In genomic region chr19:47047931-47048399, GRCh38 we compare ENCODE assay signal across 8 cellular contexts. TPM values are rescaled to one million over a fixed set of nuclear protein-coding genes. Genes with fewer than 3 reads are reported as not detected.
DNase-seq lines count a peak whose midpoint lies in the region; ATAC-seq and TF ChIP-seq lines count a peak whose summit lies in the region.

No MANE protein-coding gene starts in this region.

- ATAC-seq in GM21423 (IDR thresholded peaks at IDR 0.05; ENCODE audit: unreplicated experiment) (peak; percentile 34), IMR-90 (ENCODE audit: low read depth) (peak; percentile 80), PC-3 (peak; percentile 82)
- peak; percentile 52 to 58 for ATAC-seq in activated T-cell treated with anti-CD3 and anti-CD28 coated beads, Interleukin-2, amount 50 U/mL, for 4 hours

- no peak overlapping the region for H4K5ac ChIP-seq in IMR-90 (ENCODE audit: low read depth, low read length)

- H3K18ac ChIP-seq in IMR-90 (ENCODE audit: low read depth, low read length): no peak overlapping the region

- no peak overlapping the region; the same call in 1 of the 2 replicates for H3K14ac ChIP-seq in IMR-90 (replicated peaks; ENCODE audit: low read depth, low read length)

- dilution Hi-C loops in IMR-90 (cut with HindIII; ENCODE audit: low sequenced_read_pairs, unreplicated experiment): no loop called here

- H3K9ac ChIP-seq in IMR-90 (ENCODE audit: low read depth, low read length): no peak overlapping the region
- peak overlapping the region; percentile 56 for H3K9ac ChIP-seq in PC-3 (ENCODE audit: low read length)

- CTCF ChIA-PET in Caco-2 (lab: Charles Lee) (interaction anchor here (0.6 to 1.7 kb wide), 6 partner anchors 11 to 196 kb away, joined by 3 to 8 read pairs (median 5); partner anchors contain the start of gene ZC3H4), IMR-90 (lab: Yijun Ruan, JAX) (interaction anchor here (1.0 kb wide), 1 partner anchor 12 kb away, joined by 3 read pairs; no protein-coding TSS in a partner anchor), PC-3 (lab: Charles Lee) (no interaction called here)

- H3K9me1 ChIP-seq in IMR-90 (ENCODE audit: insufficient read depth, low read length): no peaks in the 10 kb centered on the region

- peaks cover 6% of the 10 kb centered on the region; the same call in 1 of the 2 replicates for H3K79me2 ChIP-seq in PC-3 (ENCODE audit: low read length)

- no peak overlapping the region for H2BK20ac ChIP-seq in IMR-90 (ENCODE audit: low read depth, low read length)

- peaks cover 38% of the 10 kb centered on the region for H3K36me3 Mint-ChIP-seq in Caco-2 (ENCODE audit: insufficient read depth, unreplicated experiment)
- no peaks in the 10 kb centered on the region for H3K36me3 Mint-ChIP-seq in activated T-cell treated with anti-CD3 and anti-CD28 coated beads, Interleukin-2, amount 50 U/mL, for 4 hours (ENCODE audit: insufficient read depth)

- H2BK15ac ChIP-seq in IMR-90 (ENCODE audit: low read depth, low read length): no peak overlapping the region

- peak overlapping the region; percentile 89 for H3K4me3 Mint-ChIP-seq in Caco-2 (ENCODE audit: unreplicated experiment)
- H3K4me3 Mint-ChIP-seq in activated T-cell treated with anti-CD3 and anti-CD28 coated beads, Interleukin-2, amount 50 U/mL, for 4 hours: peak overlapping the region; percentile 97

- H2BK5ac ChIP-seq in IMR-90 (ENCODE audit: low read depth, low read length, poor library complexity, severe bottlenecking): no peak overlapping the region

- H3K36me3 ChIP-seq in Caco-2 (ENCODE audit: control insufficient read depth, insufficient read depth, low read length) (no peaks in the 10 kb centered on the region), IMR-90 (ENCODE audit: control insufficient read depth, insufficient read depth, low read length) (no peaks in the 10 kb centered on the region), PC-3 (ENCODE audit: low read depth, low read length) (no peaks in the 10 kb centered on the region), esophagus squamous epithelium (peaks cover 0 to 29% (median 0%) of the 10 kb centered on the region in 3 donors)

- no peak overlapping the region for H2BK120ac ChIP-seq in IMR-90 (ENCODE audit: low read depth, low read length)

- no peak overlapping the region for H3K4ac ChIP-seq in IMR-90 (ENCODE audit: low read depth, low read length)

- peak overlapping the region; percentile 83 for H3K27ac Mint-ChIP-seq in Caco-2 (ENCODE audit: unreplicated experiment)

- peak overlapping the region; percentile 70 for H3K4me2 ChIP-seq in IMR-90 (ENCODE audit: low read depth, low read length)
- H3K4me2 ChIP-seq in PC-3 (ENCODE audit: low read length): peak overlapping the region; percentile 92

- POLR2A ChIA-PET in Caco-2 (lab: Charles Lee) (interaction anchor here (0.5 to 1.5 kb wide), 12 partner anchors 9 to 146 kb away, joined by 3 to 24 read pairs (median 4); partner anchors contain the start of gene ZC3H4), IMR-90 (lab: Charles Lee; ENCODE audit: unreplicated experiment) (no interaction called here), PC-3 (lab: Charles Lee; ENCODE audit: unreplicated experiment) (interaction anchor here (1.0 kb wide), 1 partner anchor 13 kb away, joined by 6 read pairs; no protein-coding TSS in a partner anchor)

- TF ChIP-seq POLR2A in IMR-90 (IDR thresholded peaks at IDR 0.05; ENCODE audit: low read depth, low read length) (no peak), esophagus squamous epithelium (IDR thresholded peaks at IDR 0.05) (no peak)

- H3K27ac ChIP-seq in IMR-90 (ENCODE audit: insufficient read depth, low read length) (no peak overlapping the region; the same call in 1 of the 2 replicates), PC-3 (ENCODE audit: low read length) (no peak overlapping the region), esophagus squamous epithelium (peak overlapping the region; percentile 69 to 93 (median 88))

- H3K9me3 ChIP-seq in Caco-2 (no peaks in the 10 kb centered on the region), IMR-90 (ENCODE audit: control insufficient read depth, insufficient read depth, low read length) (no peaks in the 10 kb centered on the region), PC-3 (ENCODE audit: low read length) (no peaks in the 10 kb centered on the region), esophagus squamous epithelium (no peaks in the 10 kb centered on the region)

- H3K9me2 ChIP-seq in PC-3 (replicated peaks; ENCODE audit: low read length): no peaks in the 10 kb centered on the region

- H4K91ac ChIP-seq in IMR-90 (ENCODE audit: insufficient read depth, low read depth, low read length): no peak overlapping the region; the same call in 1 of the 2 replicates

- H3K56ac ChIP-seq in IMR-90 (ENCODE audit: extremely low read depth, insufficient read depth, low read length): no peak overlapping the region

- peak overlapping the region in 1 of 2 experiments; percentile 1; a peak in 1 of 4 replicates for H4K8ac ChIP-seq in IMR-90 (ENCODE audit: low read depth in 2 of 2, low read length in 2 of 2)

- H2AFZ ChIP-seq in IMR-90 (replicated peaks; ENCODE audit: low read length, poor library complexity): peak overlapping the region; percentile 98
- peak overlapping the region; percentile 96 for H2AFZ ChIP-seq in PC-3 (ENCODE audit: low read length)

- DNase-seq in Caco-2 (peak; percentile 93 to 94), IMR-90 (peak; percentile 91), PC-3 (peak; percentile 85), esophagus squamous epithelium (lab: John Stamatoyannopoulos, UW) (peak; percentile 31), myocyte (ENCODE audit: low read depth) (peak; percentile 89)
- peak; percentile 39 for DNase-seq in activated T-cell treated with anti-CD3 and anti-CD28 coated beads, Interleukin-2, amount 50 U/mL, for 4 hours
- peak; percentile 59 to 82 for DNase-seq in stimulated activated CD8-positive, alpha-beta memory T cell treated with anti-CD3 and anti-CD28 coated beads, Interleukin-7, amount 100 ng/mL, for 48 hours (ENCODE audit: extremely low read depth in 1 of 2, low read depth in 1 of 2)

- no TSS peak for BruUV-seq in Caco-2 (replicated peaks; lab: Mats Ljungman, UMichigan)
- no TSS peak for BruUV-seq in IMR-90 (replicated peaks; lab: Mats Ljungman, UMichigan)
- BruUV-seq in PC-3 (replicated peaks; lab: Mats Ljungman, UMichigan): no TSS peak

- TF ChIP-seq CTCF in Caco-2 (IDR thresholded peaks at IDR 0.05; ENCODE audit: insufficient read depth in 1 of 2, low read depth in 1 of 2, low read length in 1 of 2, severe bottlenecking in 1 of 2, unreplicated experiment in 1 of 2) (no peak), IMR-90 (conservative IDR thresholded peaks at IDR 0.05; ENCODE audit: low read depth, low read length) (no peak), PC-3 (conservative IDR thresholded peaks at IDR 0.05; ENCODE audit: low read depth, low read length) (no peak), esophagus squamous epithelium (IDR thresholded peaks at IDR 0.05) (no peak)

- peak overlapping the region; percentile 78 for H2AK9ac ChIP-seq in IMR-90 (replicated peaks; ENCODE audit: low read depth, low read length, poor library complexity)

- no peaks in the 10 kb centered on the region for H3K9me3 Mint-ChIP-seq in Caco-2 (ENCODE audit: unreplicated experiment)
- H3K9me3 Mint-ChIP-seq in activated T-cell treated with anti-CD3 and anti-CD28 coated beads, Interleukin-2, amount 50 U/mL, for 4 hours: no peaks in the 10 kb centered on the region

- no peaks in the 10 kb centered on the region for H3F3A ChIP-seq in PC-3 (ENCODE audit: low read length, unreplicated experiment)

- peaks cover 22% of the 10 kb centered on the region for H3K4me1 ChIP-seq in Caco-2
- no peaks in the 10 kb centered on the region for H3K4me1 ChIP-seq in IMR-90 (ENCODE audit: control insufficient read depth, insufficient read depth, low read length)
- peaks cover 5% of the 10 kb centered on the region; the same call in 1 of the 2 replicates for H3K4me1 ChIP-seq in PC-3 (ENCODE audit: insufficient read depth, low read length)
- H3K4me1 ChIP-seq in esophagus squamous epithelium: peaks cover 8 to 25% (median 13%) of the 10 kb centered on the region in 3 donors

- peaks cover 6% of the 10 kb centered on the region; the same call in 1 of the 2 replicates for H4K20me1 ChIP-seq in IMR-90 (ENCODE audit: insufficient read depth, low read length)
- no peaks in the 10 kb centered on the region for H4K20me1 ChIP-seq in PC-3 (ENCODE audit: low read length)

- H3K79me1 ChIP-seq in IMR-90 (ENCODE audit: low read depth in 1 of 2, low read length in 2 of 2): peaks cover 0 to 21% of the 10 kb centered on the region in 2 experiments; a peak in 3 of 4 replicates

- H3K23ac ChIP-seq in IMR-90 (ENCODE audit: low read depth, low read length): peak overlapping the region; percentile 20; the same call in 1 of the 2 replicates

- WGBS in IMR-90 (ENCODE audit: extremely low coverage in 2 of 2, insufficient read length in 1 of 2), 2 experiments: 1% methylated on average over 16 of the region's 32 CpGs; no CpG with 5 or more reads in 1 of the 2 experiments
- WGBS in esophagus squamous epithelium, 2 donors: 0% methylated on average over 16 to 17 of the region's 32 CpGs

- 0 out of 2 replicates have a peak overlapping the region, but pooled peaks have one; percentile 13 for H2AK5ac ChIP-seq in IMR-90 (ENCODE audit: low read depth, low read length)

- H3K4me1 Mint-ChIP-seq in Caco-2 (ENCODE audit: low read depth, unreplicated experiment): peaks cover 40% of the 10 kb centered on the region
- H3K4me1 Mint-ChIP-seq in activated T-cell treated with anti-CD3 and anti-CD28 coated beads, Interleukin-2, amount 50 U/mL, for 4 hours (ENCODE audit: low read depth): peaks cover 13% of the 10 kb centered on the region

- no peak for TF ChIP-seq RAD21 in IMR-90 (IDR thresholded peaks at IDR 0.05; ENCODE audit: low read length)

- intact Hi-C loops in Caco-2 (cut with micrococcal nuclease; ENCODE audit: unreplicated experiment) (loop anchor here (1.0 kb wide), 3 partner anchors 10 to 65 kb away; partner anchors contain the start of gene ZC3H4), IMR-90 (cut with micrococcal nuclease) (no loop called here), PC-3 (cut with micrococcal nuclease) (no loop called here), esophagus squamous epithelium (cut with DNase I) (no loop called here)

- H3K27me3 Mint-ChIP-seq in Caco-2 (ENCODE audit: insufficient read depth, unreplicated experiment): no peaks in the 10 kb centered on the region
- H3K27me3 Mint-ChIP-seq in activated T-cell treated with anti-CD3 and anti-CD28 coated beads, Interleukin-2, amount 50 U/mL, for 4 hours (ENCODE audit: low read depth): no peaks in the 10 kb centered on the region

- in situ Hi-C loops in IMR-90 (cut with MboI; ENCODE audit: low sequenced_read_pairs): no loop called here

- H3K4me3 ChIP-seq in Caco-2 (ENCODE audit: low read depth, low read length) (peak overlapping the region; percentile 80), IMR-90 (ENCODE audit: insufficient read depth, low read depth, low read length) (peak overlapping the region; percentile 55), PC-3 (ENCODE audit: low read length) (peak overlapping the region; percentile 82), esophagus squamous epithelium (peak overlapping the region; percentile 85 to 100 (median 96))

- H3K27me3 ChIP-seq in Caco-2 (replicated peaks; ENCODE audit: control insufficient read depth, insufficient read depth, low read length) (no peaks in the 10 kb centered on the region), IMR-90 (ENCODE audit: control insufficient read depth, insufficient read depth, low read length) (no peaks in the 10 kb centered on the region), PC-3 (ENCODE audit: low read length) (no peaks in the 10 kb centered on the region), esophagus squamous epithelium (no peaks in the 10 kb centered on the region)

RNA-seq across cellular contexts. Expression of gene TMEM160, which starts 0.5 kb away (rescaled TPM):
- 86.5 and 91.7 TPM in 2 replicates for total RNA-seq in Caco-2 (2022)
- 9.2 and 10.6 TPM in 2 replicates for total RNA-seq in IMR-90 (2012; rRNA removed)
- polyA plus RNA-seq in IMR-90 (2012; rRNA removed): 25.7 and 48.9 TPM in 2 replicates
- 61.5 and 62.1 TPM in 2 replicates for polyA plus RNA-seq in IMR-90 (2012; cell fraction: cytosol; rRNA removed)
- 7.7 and 30.6 TPM in 2 replicates for polyA plus RNA-seq in IMR-90 (2012; cell fraction: nucleus; rRNA removed; ENCODE audit: low replicate concordance)
- 121 and 125 TPM in 2 replicates for total RNA-seq in PC-3 (2014; rRNA removed)
- 10 to 100 TPM; 57.1 to 61.6 (median 57.6) TPM for total RNA-seq in activated T-cell treated with anti-CD3 and anti-CD28 coated beads, Interleukin-2, amount 50 U/mL, for 4 hours
- 10 to 100 TPM; 24.8 to 51.4 (median 38.6) TPM for total RNA-seq in esophagus squamous epithelium
- 16.0 and 35.3 TPM in 2 replicates for total RNA-seq in myocyte
- 74.7 TPM for polyA plus RNA-seq in myocyte (2012)

RNA-seq across cellular contexts. Expression of gene NPAS1, which starts 28.3 kb away (rescaled TPM):
- 1.8 and 2.8 TPM in 2 replicates for total RNA-seq in Caco-2 (2022)
- total RNA-seq in IMR-90 (2012; rRNA removed): 0.36 and 0.56 TPM in 2 replicates
- polyA plus RNA-seq in IMR-90 (2012; rRNA removed): 5.7 and 7.4 TPM in 2 replicates
- polyA plus RNA-seq in IMR-90 (2012; cell fraction: cytosol; rRNA removed): 6.7 and 7.2 TPM in 2 replicates
- polyA plus RNA-seq in IMR-90 (2012; cell fraction: nucleus; rRNA removed; ENCODE audit: low replicate concordance): 6.1 and 23.6 TPM in 2 replicates
- total RNA-seq in PC-3 (2014; rRNA removed): 1.1 and 1.6 TPM in 2 replicates
- total RNA-seq in activated T-cell treated with anti-CD3 and anti-CD28 coated beads, Interleukin-2, amount 50 U/mL, for 4 hours: under 1 TPM in 1 of 3 donors, not detected in 2; 0.14 TPM
- total RNA-seq in esophagus squamous epithelium: 1 to 10 TPM in 2 of 4 donors, under 1 TPM in 1, not detected in 1; 0.18 to 4.3 (median 1.1) TPM
- total RNA-seq in myocyte: 1.7 and 2.0 TPM in 2 replicates
- 20.6 TPM for polyA plus RNA-seq in myocyte (2012)

Comparison
In these comparisons a context has a peak if more than half of its experiments do, and no peak if none do; other contexts are left out.
1. DNase-seq: peak in every context shown above with its lines; median percentile 94 in Caco-2; 91 in IMR-90; 89 in myocyte; 85 in PC-3; 70 in stimulated activated CD8-positive, alpha-beta memory T cell treated with anti-CD3 and anti-CD28 coated beads, Interleukin-7, amount 100 ng/mL, for 48 hours; 39 in activated T-cell treated with anti-CD3 and anti-CD28 coated beads, Interleukin-2, amount 50 U/mL, for 4 hours; 31 in esophagus squamous epithelium.
2. H3K27ac ChIP-seq: peak in esophagus squamous epithelium (4 of 4); none in IMR-90 (single experiment) and PC-3 (single experiment).
3. Peak in every context shown above with its lines, with median percentiles within 50 percentile points of each other: H3K4me3 ChIP-seq and ATAC-seq.